2 cellular contexts compared by ENCODE assay signal in genomic region chr10:69481280-69481679, GRCh38.
TF ChIP-seq lines count a peak whose summit lies in the region.

No MANE protein-coding gene starts in this region.

TF ChIP-seq in liver, 16 proteins besides CTCF, POLR2A, EP300 and RAD21:
- peak in 1 of 2 donors; percentile 26 for TF ChIP-seq GABPA (IDR thresholded peaks at IDR 0.05 in 1 of 2, conservative IDR thresholded peaks at IDR 0.05 in 1 of 2)
- TF ChIP-seq, protein P1, sequence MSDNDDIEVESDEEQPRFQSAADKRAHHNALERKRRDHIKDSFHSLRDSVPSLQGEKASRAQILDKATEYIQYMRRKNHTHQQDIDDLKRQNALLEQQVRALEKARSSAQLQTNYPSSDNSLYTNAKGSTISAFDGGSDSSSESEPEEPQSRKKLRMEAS (IDR thresholded peaks at IDR 0.05), result no peak
- no peak for TF ChIP-seq YY1 (IDR thresholded peaks at IDR 0.05)
- no peak for TF ChIP-seq TAF1 (conservative IDR thresholded peaks at IDR 0.05)
- TF ChIP-seq NR2F2 (IDR thresholded peaks at IDR 0.05), result peak; percentile 78
- TF ChIP-seq SP1 (IDR thresholded peaks at IDR 0.05), result peak; percentile 17
- no peak for TF ChIP-seq HNF4A (conservative IDR thresholded peaks at IDR 0.05)
- TF ChIP-seq, protein P2, sequence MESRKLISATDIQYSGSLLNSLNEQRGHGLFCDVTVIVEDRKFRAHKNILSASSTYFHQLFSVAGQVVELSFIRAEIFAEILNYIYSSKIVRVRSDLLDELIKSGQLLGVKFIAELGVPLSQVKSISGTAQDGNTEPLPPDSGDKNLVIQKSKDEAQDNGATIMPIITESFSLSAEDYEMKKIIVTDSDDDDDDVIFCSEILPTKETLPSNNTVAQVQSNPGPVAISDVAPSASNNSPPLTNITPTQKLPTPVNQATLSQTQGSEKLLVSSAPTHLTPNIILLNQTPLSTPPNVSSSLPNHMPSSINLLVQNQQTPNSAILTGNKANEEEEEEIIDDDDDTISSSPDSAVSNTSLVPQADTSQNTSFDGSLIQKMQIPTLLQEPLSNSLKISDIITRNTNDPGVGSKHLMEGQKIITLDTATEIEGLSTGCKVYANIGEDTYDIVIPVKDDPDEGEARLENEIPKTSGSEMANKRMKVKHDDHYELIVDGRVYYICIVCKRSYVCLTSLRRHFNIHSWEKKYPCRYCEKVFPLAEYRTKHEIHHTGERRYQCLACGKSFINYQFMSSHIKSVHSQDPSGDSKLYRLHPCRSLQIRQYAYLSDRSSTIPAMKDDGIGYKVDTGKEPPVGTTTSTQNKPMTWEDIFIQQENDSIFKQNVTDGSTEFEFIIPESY (IDR thresholded peaks at IDR 0.05), result no peak
- TF ChIP-seq FOXA2 (IDR thresholded peaks at IDR 0.05), result no peak
- no peak for TF ChIP-seq JUND (IDR thresholded peaks at IDR 0.05)
- TF ChIP-seq RXRA (IDR thresholded peaks at IDR 0.05), result peak in 1 of 2 donors; percentile 28
- no peak for TF ChIP-seq EGR1 (IDR thresholded peaks at IDR 0.05; ENCODE audit: low read depth in 2 of 2)
- TF ChIP-seq, protein P3, sequence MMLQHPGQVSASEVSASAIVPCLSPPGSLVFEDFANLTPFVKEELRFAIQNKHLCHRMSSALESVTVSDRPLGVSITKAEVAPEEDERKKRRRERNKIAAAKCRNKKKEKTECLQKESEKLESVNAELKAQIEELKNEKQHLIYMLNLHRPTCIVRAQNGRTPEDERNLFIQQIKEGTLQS (IDR thresholded peaks at IDR 0.05), result no peak
- TF ChIP-seq, protein P4, sequence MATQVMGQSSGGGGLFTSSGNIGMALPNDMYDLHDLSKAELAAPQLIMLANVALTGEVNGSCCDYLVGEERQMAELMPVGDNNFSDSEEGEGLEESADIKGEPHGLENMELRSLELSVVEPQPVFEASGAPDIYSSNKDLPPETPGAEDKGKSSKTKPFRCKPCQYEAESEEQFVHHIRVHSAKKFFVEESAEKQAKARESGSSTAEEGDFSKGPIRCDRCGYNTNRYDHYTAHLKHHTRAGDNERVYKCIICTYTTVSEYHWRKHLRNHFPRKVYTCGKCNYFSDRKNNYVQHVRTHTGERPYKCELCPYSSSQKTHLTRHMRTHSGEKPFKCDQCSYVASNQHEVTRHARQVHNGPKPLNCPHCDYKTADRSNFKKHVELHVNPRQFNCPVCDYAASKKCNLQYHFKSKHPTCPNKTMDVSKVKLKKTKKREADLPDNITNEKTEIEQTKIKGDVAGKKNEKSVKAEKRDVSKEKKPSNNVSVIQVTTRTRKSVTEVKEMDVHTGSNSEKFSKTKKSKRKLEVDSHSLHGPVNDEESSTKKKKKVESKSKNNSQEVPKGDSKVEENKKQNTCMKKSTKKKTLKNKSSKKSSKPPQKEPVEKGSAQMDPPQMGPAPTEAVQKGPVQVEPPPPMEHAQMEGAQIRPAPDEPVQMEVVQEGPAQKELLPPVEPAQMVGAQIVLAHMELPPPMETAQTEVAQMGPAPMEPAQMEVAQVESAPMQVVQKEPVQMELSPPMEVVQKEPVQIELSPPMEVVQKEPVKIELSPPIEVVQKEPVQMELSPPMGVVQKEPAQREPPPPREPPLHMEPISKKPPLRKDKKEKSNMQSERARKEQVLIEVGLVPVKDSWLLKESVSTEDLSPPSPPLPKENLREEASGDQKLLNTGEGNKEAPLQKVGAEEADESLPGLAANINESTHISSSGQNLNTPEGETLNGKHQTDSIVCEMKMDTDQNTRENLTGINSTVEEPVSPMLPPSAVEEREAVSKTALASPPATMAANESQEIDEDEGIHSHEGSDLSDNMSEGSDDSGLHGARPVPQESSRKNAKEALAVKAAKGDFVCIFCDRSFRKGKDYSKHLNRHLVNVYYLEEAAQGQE (IDR thresholded peaks at IDR 0.05), result no peak

TF ChIP-seq in HepG2, 621 proteins besides CTCF, POLR2A, EP300 and RAD21:
- TF ChIP-seq LCORL (IDR thresholded peaks at IDR 0.05) (no peak), LCORL (CRISPR knock-in tag; IDR thresholded peaks at IDR 0.05) (no peak), E2F1 (CRISPR knock-in tag; IDR thresholded peaks at IDR 0.05) (no peak), ZNF232 (CRISPR knock-in tag; IDR thresholded peaks at IDR 0.05; ENCODE audit: borderline replicate concordance) (no peak), CCAR2 (optimal IDR thresholded peaks at IDR 0.05; ENCODE audit: low read depth, low read length) (no peak), KDM4B (CRISPR knock-in tag; IDR thresholded peaks at IDR 0.05) (no peak), ATF2 (CRISPR knock-in tag; IDR thresholded peaks at IDR 0.05) (no peak), PAF1 (CRISPR knock-in tag; IDR thresholded peaks at IDR 0.05) (no peak), AGO1 (IDR thresholded peaks at IDR 0.05; ENCODE audit: low read depth, low read length, poor library complexity, severe bottlenecking) (no peak)
- TF ChIP-seq, protein P5, sequence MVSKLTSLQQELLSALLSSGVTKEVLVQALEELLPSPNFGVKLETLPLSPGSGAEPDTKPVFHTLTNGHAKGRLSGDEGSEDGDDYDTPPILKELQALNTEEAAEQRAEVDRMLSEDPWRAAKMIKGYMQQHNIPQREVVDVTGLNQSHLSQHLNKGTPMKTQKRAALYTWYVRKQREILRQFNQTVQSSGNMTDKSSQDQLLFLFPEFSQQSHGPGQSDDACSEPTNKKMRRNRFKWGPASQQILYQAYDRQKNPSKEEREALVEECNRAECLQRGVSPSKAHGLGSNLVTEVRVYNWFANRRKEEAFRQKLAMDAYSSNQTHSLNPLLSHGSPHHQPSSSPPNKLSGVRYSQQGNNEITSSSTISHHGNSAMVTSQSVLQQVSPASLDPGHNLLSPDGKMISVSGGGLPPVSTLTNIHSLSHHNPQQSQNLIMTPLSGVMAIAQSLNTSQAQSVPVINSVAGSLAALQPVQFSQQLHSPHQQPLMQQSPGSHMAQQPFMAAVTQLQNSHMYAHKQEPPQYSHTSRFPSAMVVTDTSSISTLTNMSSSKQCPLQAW (CRISPR knock-in tag; IDR thresholded peaks at IDR 0.05), result no peak
TF ChIP-seq in HepG2: peak in this region for 0.
